Comparison of ENCODE assay signal across 1 cellular context in the genomic region with DNA sequence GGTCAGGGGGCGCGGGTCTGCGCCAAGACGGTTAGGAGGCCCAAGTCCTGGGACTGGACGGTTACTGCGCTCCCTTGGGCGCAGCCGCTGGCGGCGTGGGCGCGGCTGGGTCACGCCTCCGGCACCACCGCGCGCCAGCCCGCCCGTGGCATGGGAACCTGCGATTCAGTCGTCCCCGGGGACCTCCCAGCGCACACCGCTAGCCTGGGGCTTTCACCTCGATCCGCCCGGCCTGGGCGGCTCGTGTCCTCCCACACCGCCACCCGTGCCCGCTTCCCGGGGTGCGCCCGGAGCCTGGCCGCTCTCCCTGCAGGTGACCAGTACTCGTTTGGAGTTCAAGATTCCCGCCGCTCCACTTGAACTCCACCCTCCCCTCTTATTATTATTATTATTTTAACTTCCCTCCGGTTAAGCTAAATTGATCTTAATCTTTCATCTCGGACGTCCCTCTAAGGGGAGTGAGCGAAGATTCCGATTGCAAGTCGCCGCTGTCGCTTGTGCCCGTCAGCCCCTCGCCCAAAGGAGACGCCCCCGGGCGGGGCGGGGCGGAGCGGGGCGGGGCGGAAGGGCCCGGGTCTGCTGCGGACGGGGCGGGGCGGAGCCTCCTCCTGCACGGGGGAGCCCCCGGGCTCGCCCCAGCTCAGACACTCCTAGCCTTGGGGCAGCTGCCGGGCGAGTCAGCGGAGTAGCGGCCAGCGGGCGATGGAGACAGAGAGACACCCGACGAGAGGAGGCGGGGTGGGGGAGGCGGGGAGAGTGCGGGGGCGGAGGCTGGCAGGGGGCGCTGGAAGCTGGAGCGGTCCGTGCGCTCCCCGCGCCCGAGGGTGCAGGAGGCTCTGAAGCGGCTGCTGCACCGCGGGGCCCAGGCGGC.
TF ChIP-seq lines count a peak whose summit lies in the region.

A gene with protein sequence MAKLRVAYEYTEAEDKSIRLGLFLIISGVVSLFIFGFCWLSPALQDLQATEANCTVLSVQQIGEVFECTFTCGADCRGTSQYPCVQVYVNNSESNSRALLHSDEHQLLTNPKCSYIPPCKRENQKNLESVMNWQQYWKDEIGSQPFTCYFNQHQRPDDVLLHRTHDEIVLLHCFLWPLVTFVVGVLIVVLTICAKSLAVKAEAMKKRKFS (plus strand): TSS at position 643 of the 871 bp plus-strand sequence. CDS start 445 bp downstream, outside the sequence.

TF ChIP-seq in HEK293, 187 proteins besides CTCF, POLR2A, EP300 and RAD21 (continued from another document and continues in another):
- TF ChIP-seq, protein P1, sequence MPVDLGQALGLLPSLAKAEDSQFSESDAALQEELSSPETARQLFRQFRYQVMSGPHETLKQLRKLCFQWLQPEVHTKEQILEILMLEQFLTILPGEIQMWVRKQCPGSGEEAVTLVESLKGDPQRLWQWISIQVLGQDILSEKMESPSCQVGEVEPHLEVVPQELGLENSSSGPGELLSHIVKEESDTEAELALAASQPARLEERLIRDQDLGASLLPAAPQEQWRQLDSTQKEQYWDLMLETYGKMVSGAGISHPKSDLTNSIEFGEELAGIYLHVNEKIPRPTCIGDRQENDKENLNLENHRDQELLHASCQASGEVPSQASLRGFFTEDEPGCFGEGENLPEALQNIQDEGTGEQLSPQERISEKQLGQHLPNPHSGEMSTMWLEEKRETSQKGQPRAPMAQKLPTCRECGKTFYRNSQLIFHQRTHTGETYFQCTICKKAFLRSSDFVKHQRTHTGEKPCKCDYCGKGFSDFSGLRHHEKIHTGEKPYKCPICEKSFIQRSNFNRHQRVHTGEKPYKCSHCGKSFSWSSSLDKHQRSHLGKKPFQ (tag by site-specific recombination; IDR thresholded peaks at IDR 0.05) = 0 out of 2 replicates have a peak, but pooled peaks have one; percentile 16
- TF ChIP-seq GLI4 (tag by site-specific recombination; IDR thresholded peaks at IDR 0.05) = no peak
- no peak for TF ChIP-seq SETDB1 (IDR thresholded peaks at IDR 0.05; ENCODE audit: insufficient read length, low read length)
- TF ChIP-seq, protein P2, sequence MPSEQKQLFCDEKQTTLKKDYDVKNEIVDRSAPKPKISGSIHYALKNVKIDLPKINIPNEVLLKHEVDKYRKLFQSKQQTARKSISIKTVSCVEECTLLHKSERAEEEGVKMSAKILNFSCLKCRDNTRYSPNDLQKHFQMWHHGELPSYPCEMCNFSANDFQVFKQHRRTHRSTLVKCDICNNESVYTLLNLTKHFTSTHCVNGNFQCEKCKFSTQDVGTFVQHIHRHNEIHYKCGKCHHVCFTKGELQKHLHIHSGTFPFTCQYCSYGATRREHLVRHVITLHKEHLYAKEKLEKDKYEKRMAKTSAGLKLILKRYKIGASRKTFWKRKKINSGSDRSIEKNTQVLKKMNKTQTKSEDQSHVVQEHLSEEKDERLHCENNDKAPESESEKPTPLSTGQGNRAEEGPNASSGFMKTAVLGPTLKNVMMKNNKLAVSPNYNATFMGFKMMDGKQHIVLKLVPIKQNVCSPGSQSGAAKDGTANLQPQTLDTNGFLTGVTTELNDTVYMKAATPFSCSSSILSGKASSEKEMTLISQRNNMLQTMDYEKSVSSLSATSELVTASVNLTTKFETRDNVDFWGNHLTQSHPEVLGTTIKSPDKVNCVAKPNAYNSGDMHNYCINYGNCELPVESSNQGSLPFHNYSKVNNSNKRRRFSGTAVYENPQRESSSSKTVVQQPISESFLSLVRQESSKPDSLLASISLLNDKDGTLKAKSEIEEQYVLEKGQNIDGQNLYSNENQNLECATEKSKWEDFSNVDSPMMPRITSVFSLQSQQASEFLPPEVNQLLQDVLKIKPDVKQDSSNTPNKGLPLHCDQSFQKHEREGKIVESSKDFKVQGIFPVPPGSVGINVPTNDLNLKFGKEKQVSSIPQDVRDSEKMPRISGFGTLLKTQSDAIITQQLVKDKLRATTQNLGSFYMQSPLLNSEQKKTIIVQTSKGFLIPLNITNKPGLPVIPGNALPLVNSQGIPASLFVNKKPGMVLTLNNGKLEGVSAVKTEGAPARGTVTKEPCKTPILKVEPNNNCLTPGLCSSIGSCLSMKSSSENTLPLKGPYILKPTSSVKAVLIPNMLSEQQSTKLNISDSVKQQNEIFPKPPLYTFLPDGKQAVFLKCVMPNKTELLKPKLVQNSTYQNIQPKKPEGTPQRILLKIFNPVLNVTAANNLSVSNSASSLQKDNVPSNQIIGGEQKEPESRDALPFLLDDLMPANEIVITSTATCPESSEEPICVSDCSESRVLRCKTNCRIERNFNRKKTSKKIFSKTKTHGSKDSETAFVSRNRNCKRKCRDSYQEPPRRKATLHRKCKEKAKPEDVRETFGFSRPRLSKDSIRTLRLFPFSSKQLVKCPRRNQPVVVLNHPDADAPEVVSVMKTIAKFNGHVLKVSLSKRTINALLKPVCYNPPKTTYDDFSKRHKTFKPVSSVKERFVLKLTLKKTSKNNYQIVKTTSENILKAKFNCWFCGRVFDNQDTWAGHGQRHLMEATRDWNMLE (tag by site-specific recombination; conservative IDR thresholded peaks at IDR 0.05; ENCODE audit: low read depth) = no peak
- no peak for TF ChIP-seq ZNF114 (tag by site-specific recombination; IDR thresholded peaks at IDR 0.05)
- TF ChIP-seq, protein P3, sequence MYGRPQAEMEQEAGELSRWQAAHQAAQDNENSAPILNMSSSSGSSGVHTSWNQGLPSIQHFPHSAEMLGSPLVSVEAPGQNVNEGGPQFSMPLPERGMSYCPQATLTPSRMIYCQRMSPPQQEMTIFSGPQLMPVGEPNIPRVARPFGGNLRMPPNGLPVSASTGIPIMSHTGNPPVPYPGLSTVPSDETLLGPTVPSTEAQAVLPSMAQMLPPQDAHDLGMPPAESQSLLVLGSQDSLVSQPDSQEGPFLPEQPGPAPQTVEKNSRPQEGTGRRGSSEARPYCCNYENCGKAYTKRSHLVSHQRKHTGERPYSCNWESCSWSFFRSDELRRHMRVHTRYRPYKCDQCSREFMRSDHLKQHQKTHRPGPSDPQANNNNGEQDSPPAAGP (tag by site-specific recombination; IDR thresholded peaks at IDR 0.05) = peak; percentile 84
- TF ChIP-seq ZBTB17 (tag by site-specific recombination; IDR thresholded peaks at IDR 0.05) = peak; percentile 72; the same call in 1 of the 2 replicates
- peak; percentile 59 for TF ChIP-seq ZIC2 (tag by site-specific recombination; IDR thresholded peaks at IDR 0.05)
- no peak for TF ChIP-seq ZNF549 (tag by site-specific recombination; IDR thresholded peaks at IDR 0.05)
- TF ChIP-seq, protein P4, sequence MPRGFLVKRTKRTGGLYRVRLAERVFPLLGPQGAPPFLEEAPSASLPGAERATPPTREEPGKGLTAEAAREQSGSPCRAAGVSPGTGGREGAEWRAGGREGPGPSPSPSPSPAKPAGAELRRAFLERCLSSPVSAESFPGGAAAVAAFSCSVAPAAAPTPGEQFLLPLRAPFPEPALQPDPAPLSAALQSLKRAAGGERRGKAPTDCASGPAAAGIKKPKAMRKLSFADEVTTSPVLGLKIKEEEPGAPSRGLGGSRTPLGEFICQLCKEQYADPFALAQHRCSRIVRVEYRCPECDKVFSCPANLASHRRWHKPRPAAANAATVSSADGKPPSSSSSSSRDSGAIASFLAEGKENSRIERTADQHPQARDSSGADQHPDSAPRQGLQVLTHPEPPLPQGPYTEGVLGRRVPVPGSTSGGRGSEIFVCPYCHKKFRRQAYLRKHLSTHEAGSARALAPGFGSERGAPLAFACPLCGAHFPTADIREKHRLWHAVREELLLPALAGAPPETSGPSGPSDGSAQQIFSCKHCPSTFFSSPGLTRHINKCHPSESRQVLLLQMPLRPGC (tag by site-specific recombination; IDR thresholded peaks at IDR 0.05) = no peak
- TF ChIP-seq ZNF302 (tag by site-specific recombination; IDR thresholded peaks at IDR 0.05; ENCODE audit: low read depth) = no peak
- TF ChIP-seq, protein P5, sequence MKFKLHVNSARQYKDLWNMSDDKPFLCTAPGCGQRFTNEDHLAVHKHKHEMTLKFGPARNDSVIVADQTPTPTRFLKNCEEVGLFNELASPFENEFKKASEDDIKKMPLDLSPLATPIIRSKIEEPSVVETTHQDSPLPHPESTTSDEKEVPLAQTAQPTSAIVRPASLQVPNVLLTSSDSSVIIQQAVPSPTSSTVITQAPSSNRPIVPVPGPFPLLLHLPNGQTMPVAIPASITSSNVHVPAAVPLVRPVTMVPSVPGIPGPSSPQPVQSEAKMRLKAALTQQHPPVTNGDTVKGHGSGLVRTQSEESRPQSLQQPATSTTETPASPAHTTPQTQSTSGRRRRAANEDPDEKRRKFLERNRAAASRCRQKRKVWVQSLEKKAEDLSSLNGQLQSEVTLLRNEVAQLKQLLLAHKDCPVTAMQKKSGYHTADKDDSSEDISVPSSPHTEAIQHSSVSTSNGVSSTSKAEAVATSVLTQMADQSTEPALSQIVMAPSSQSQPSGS (tag by site-specific recombination; IDR thresholded peaks at IDR 0.05; ENCODE audit: low read depth) = no peak
- TF ChIP-seq ZBTB48 (tag by site-specific recombination; IDR thresholded peaks at IDR 0.05) = peak; percentile 66
- TF ChIP-seq, protein P6, sequence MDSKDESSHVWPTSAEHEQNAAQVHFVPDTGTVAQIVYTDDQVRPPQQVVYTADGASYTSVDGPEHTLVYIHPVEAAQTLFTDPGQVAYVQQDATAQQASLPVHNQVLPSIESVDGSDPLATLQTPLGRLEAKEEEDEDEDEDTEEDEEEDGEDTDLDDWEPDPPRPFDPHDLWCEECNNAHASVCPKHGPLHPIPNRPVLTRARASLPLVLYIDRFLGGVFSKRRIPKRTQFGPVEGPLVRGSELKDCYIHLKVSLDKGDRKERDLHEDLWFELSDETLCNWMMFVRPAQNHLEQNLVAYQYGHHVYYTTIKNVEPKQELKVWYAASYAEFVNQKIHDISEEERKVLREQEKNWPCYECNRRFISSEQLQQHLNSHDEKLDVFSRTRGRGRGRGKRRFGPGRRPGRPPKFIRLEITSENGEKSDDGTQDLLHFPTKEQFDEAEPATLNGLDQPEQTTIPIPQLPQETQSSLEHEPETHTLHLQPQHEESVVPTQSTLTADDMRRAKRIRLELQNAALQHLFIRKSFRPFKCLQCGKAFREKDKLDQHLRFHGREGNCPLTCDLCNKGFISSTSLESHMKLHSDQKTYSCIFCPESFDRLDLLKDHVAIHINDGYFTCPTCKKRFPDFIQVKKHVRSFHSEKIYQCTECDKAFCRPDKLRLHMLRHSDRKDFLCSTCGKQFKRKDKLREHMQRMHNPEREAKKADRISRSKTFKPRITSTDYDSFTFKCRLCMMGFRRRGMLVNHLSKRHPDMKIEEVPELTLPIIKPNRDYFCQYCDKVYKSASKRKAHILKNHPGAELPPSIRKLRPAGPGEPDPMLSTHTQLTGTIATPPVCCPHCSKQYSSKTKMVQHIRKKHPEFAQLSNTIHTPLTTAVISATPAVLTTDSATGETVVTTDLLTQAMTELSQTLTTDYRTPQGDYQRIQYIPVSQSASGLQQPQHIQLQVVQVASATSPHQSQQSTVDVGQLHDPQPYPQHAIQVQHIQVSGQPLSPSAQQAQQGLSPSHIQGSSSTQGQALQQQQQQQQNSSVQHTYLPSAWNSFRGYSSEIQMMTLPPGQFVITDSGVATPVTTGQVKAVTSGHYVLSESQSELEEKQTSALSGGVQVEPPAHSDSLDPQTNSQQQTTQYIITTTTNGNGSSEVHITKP (tag by site-specific recombination; IDR thresholded peaks at IDR 0.05) = peak; percentile 50
- no peak for TF ChIP-seq ZNF155 (tag by site-specific recombination; IDR thresholded peaks at IDR 0.05)
- TF ChIP-seq ZNF626 (tag by site-specific recombination; IDR thresholded peaks at IDR 0.05) = no peak
- TF ChIP-seq ZNF791 (tag by site-specific recombination; IDR thresholded peaks at IDR 0.05) = no peak
- no peak for TF ChIP-seq ZFP3 (tag by site-specific recombination; IDR thresholded peaks at IDR 0.05; ENCODE audit: low read depth)
- peak; percentile 81; the same call in 1 of the 2 replicates for TF ChIP-seq ZNF777 (tag by site-specific recombination; IDR thresholded peaks at IDR 0.05; ENCODE audit: borderline replicate concordance)
- TF ChIP-seq, protein P7, sequence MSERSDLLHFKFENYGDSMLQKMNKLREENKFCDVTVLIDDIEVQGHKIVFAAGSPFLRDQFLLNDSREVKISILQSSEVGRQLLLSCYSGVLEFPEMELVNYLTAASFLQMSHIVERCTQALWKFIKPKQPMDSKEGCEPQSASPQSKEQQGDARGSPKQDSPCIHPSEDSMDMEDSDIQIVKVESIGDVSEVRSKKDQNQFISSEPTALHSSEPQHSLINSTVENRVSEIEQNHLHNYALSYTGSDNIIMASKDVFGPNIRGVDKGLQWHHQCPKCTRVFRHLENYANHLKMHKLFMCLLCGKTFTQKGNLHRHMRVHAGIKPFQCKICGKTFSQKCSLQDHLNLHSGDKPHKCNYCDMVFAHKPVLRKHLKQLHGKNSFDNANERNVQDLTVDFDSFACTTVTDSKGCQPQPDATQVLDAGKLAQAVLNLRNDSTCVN (tag by site-specific recombination; optimal IDR thresholded peaks at IDR 0.05) = peak; percentile 95
- no peak for TF ChIP-seq ZNF510 (tag by site-specific recombination; IDR thresholded peaks at IDR 0.05; ENCODE audit: insufficient replicate concordance)
- TF ChIP-seq SP2 (tag by site-specific recombination; IDR thresholded peaks at IDR 0.05) = peak; percentile 76
- no peak for TF ChIP-seq ZNF48 (tag by site-specific recombination; IDR thresholded peaks at IDR 0.05)
- TF ChIP-seq KLF8 (tag by site-specific recombination; IDR thresholded peaks at IDR 0.05) = peak; percentile 93
- peak; percentile 72 for TF ChIP-seq SP7 (tag by site-specific recombination; IDR thresholded peaks at IDR 0.05)
- TF ChIP-seq, protein P8, sequence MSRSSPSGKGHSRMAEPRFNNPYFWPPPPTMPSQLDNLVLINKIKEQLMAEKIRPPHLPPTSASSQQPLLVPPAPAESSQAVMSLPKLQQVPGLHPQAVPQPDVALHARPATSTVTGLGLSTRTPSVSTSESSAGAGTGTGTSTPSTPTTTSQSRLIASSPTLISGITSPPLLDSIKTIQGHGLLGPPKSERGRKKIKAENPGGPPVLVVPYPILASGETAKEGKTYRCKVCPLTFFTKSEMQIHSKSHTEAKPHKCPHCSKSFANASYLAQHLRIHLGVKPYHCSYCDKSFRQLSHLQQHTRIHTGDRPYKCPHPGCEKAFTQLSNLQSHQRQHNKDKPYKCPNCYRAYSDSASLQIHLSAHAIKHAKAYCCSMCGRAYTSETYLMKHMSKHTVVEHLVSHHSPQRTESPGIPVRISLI (tag by site-specific recombination; IDR thresholded peaks at IDR 0.05) = no peak
- peak; percentile 54 for TF ChIP-seq ZXDB (tag by site-specific recombination; IDR thresholded peaks at IDR 0.05)
- no peak for TF ChIP-seq RBAK (tag by site-specific recombination; IDR thresholded peaks at IDR 0.05)
- 0 out of 2 replicates have a peak, but pooled peaks have one; percentile 13 for TF ChIP-seq ZNF843 (tag by site-specific recombination; IDR thresholded peaks at IDR 0.05)
- no peak for TF ChIP-seq ZNF140 (tag by site-specific recombination; IDR thresholded peaks at IDR 0.05)
- TF ChIP-seq ZNF2 (tag by site-specific recombination; IDR thresholded peaks at IDR 0.05) = no peak
- TF ChIP-seq, protein P9, sequence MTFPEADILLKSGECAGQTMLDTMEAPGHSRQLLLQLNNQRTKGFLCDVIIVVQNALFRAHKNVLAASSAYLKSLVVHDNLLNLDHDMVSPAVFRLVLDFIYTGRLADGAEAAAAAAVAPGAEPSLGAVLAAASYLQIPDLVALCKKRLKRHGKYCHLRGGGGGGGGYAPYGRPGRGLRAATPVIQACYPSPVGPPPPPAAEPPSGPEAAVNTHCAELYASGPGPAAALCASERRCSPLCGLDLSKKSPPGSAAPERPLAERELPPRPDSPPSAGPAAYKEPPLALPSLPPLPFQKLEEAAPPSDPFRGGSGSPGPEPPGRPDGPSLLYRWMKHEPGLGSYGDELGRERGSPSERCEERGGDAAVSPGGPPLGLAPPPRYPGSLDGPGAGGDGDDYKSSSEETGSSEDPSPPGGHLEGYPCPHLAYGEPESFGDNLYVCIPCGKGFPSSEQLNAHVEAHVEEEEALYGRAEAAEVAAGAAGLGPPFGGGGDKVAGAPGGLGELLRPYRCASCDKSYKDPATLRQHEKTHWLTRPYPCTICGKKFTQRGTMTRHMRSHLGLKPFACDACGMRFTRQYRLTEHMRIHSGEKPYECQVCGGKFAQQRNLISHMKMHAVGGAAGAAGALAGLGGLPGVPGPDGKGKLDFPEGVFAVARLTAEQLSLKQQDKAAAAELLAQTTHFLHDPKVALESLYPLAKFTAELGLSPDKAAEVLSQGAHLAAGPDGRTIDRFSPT (tag by site-specific recombination; IDR thresholded peaks at IDR 0.05) = peak; percentile 86
- no peak for TF ChIP-seq REPIN1 (tag by site-specific recombination; IDR thresholded peaks at IDR 0.05; ENCODE audit: low read depth)
